ENCODE assay signal across 17 cellular contexts in genomic region chr12:30323008-30323407, GRCh38.
"Had no signal": no experiment of that assay in that cellular context is flagged by ENCODE, and none has a peak within 500 bp of the region (broad histone marks: within the 10 kb centered on the region; RNA-seq: fewer than 3 reads in every experiment).

No MANE protein-coding gene starts in this region.

- ATAC-seq: activated CD4-positive, CD25-positive, alpha-beta regulatory T cell treated with anti-CD3 and anti-CD28 coated beads, Interleukin-2, amount 50 U/mL, for 24 hours; body of pancreas; gastrocnemius medialis; left lung; natural killer cell treated with Interleukin-12 subunit alpha and Interleukin-12 subunit beta and Interleukin-15 and Interleukin-18, amount 100 ng/mL, for 72 hours had no signal

- H3K4me1 Mint-ChIP-seq: activated naive CD8-positive, alpha-beta T cell treated with anti-CD3 and anti-CD28 coated beads for 36 hours; stimulated activated effector memory CD8-positive, alpha-beta T cell treated with anti-CD3 and anti-CD28 coated beads, Interleukin-12 subunit alpha, Interleukin-12 subunit beta, amount 100 ng/mL, for 72 hours had no signal

- H3K27me3 Mint-ChIP-seq: activated naive CD8-positive, alpha-beta T cell treated with anti-CD3 and anti-CD28 coated beads for 36 hours; dendritic cell treated with granulocyte-macrophage colony-stimulating factor and Interleukin-4, amounts not matched to agents 40 ng/mL and 50 ng/mL, for 4 days; natural killer cell treated with Interleukin-12 subunit alpha and Interleukin-12 subunit beta and Interleukin-15 and Interleukin-18, amount 100 ng/mL, for 72 hours had no signal

- H3K4me3 ChIP-seq: body of pancreas, gastrocnemius medialis, left lung, thoracic aorta had no signal

- H3K36me3 Mint-ChIP-seq: activated naive CD8-positive, alpha-beta T cell treated with anti-CD3 and anti-CD28 coated beads for 36 hours; natural killer cell treated with Interleukin-12 subunit alpha and Interleukin-12 subunit beta and Interleukin-15 and Interleukin-18, amount 100 ng/mL, for 72 hours; stimulated activated effector memory CD8-positive, alpha-beta T cell treated with anti-CD3 and anti-CD28 coated beads, Interleukin-12 subunit alpha, Interleukin-12 subunit beta, amount 100 ng/mL, for 72 hours had no signal

- H3K4me3 Mint-ChIP-seq: activated naive CD8-positive, alpha-beta T cell treated with anti-CD3 and anti-CD28 coated beads for 36 hours; dendritic cell treated with granulocyte-macrophage colony-stimulating factor and Interleukin-4, amounts not matched to agents 40 ng/mL and 50 ng/mL, for 4 days; natural killer cell treated with Interleukin-12 subunit alpha and Interleukin-12 subunit beta and Interleukin-15 and Interleukin-18, amount 100 ng/mL, for 72 hours; stimulated activated effector memory CD8-positive, alpha-beta T cell treated with anti-CD3 and anti-CD28 coated beads, Interleukin-12 subunit alpha, Interleukin-12 subunit beta, amount 100 ng/mL, for 72 hours; T-helper 2 cell treated with Interferon-gamma antibody and Interleukin-4, amounts not matched to agents 5 μg/mL and 100 μg/mL, for 36 hours had no signal

- H3K4me1 ChIP-seq: body of pancreas, gastrocnemius medialis, left lung had no signal

- DNase-seq: activated CD4-positive, alpha-beta T cell treated with anti-CD3 and anti-CD28 coated beads, Interleukin-2, amount 50 U/mL, for 1 hour; activated CD8-positive, alpha-beta memory T cell treated with anti-CD3 and anti-CD28 coated beads for 24 hours; activated naive CD8-positive, alpha-beta T cell treated with anti-CD3 and anti-CD28 coated beads for 36 hours; amygdala; cerebellar nuclear complex; effector memory CD4-positive, alpha-beta T cell; gastrocnemius medialis; left lung; mesendoderm; retina had no signal

- H3K27ac Mint-ChIP-seq: activated naive CD8-positive, alpha-beta T cell treated with anti-CD3 and anti-CD28 coated beads for 36 hours; dendritic cell treated with granulocyte-macrophage colony-stimulating factor and Interleukin-4, amounts not matched to agents 40 ng/mL and 50 ng/mL, for 4 days; natural killer cell treated with Interleukin-12 subunit alpha and Interleukin-12 subunit beta and Interleukin-15 and Interleukin-18, amount 100 ng/mL, for 72 hours; stimulated activated effector memory CD8-positive, alpha-beta T cell treated with anti-CD3 and anti-CD28 coated beads, Interleukin-12 subunit alpha, Interleukin-12 subunit beta, amount 100 ng/mL, for 72 hours; T-helper 2 cell treated with Interferon-gamma antibody and Interleukin-4, amounts not matched to agents 5 μg/mL and 100 μg/mL, for 36 hours had no signal

- H3K36me3 ChIP-seq: gastrocnemius medialis, left lung, thoracic aorta had no signal

- H3K9me3 ChIP-seq: body of pancreas, gastrocnemius medialis, thoracic aorta had no signal

- H3K9me3 Mint-ChIP-seq: activated naive CD8-positive, alpha-beta T cell treated with anti-CD3 and anti-CD28 coated beads for 36 hours; stimulated activated effector memory CD8-positive, alpha-beta T cell treated with anti-CD3 and anti-CD28 coated beads, Interleukin-12 subunit alpha, Interleukin-12 subunit beta, amount 100 ng/mL, for 72 hours had no signal

- H3K27ac ChIP-seq: body of pancreas, gastrocnemius medialis, left lung, thoracic aorta had no signal

- H3K27me3 ChIP-seq: body of pancreas, gastrocnemius medialis, left lung had no signal
